8 cellular contexts compared by ENCODE assay signal in genomic region chr12:31732926-31733548, GRCh38. TPM values are rescaled to one million over a fixed set of nuclear protein-coding genes. Genes with fewer than 3 reads are reported as not detected.
DNase-seq lines count a peak whose midpoint lies in the region; ATAC-seq lines count a peak whose summit lies in the region.

No MANE protein-coding gene starts in this region.

- peak; percentile 17 for ATAC-seq in activated CD4-positive, alpha-beta T cell treated with anti-CD3 and anti-CD28 coated beads for 36 hours
- ATAC-seq in GM18867 (IDR thresholded peaks at IDR 0.05; ENCODE audit: unreplicated experiment) (no peak), GM19452 (IDR thresholded peaks at IDR 0.05; ENCODE audit: unreplicated experiment) (no peak)

- H3K9me3 ChIP-seq in SJSA1 (replicated peaks) (no peaks in the 10 kb centered on the region), mucosa of stomach (ENCODE audit: control insufficient read depth, low read length) (peaks cover 8% of the 10 kb centered on the region)

- peaks cover 8% of the 10 kb centered on the region for H3K9me3 Mint-ChIP-seq in activated CD4-positive, alpha-beta T cell treated with anti-CD3 and anti-CD28 coated beads for 36 hours (ENCODE audit: low read depth)

- H3K4me3 Mint-ChIP-seq in activated CD4-positive, alpha-beta T cell treated with anti-CD3 and anti-CD28 coated beads for 36 hours = peak overlapping the region; percentile 28

- peak overlapping the region; percentile 92 for H3K27ac ChIP-seq in SJSA1

- H3K27me3 Mint-ChIP-seq in activated CD4-positive, alpha-beta T cell treated with anti-CD3 and anti-CD28 coated beads for 36 hours = no peaks in the 10 kb centered on the region

- peak overlapping the region; percentile 16 for H3K9ac ChIP-seq in mucosa of stomach (ENCODE audit: low read length)

- peaks cover 10% of the 10 kb centered on the region for H3K36me3 Mint-ChIP-seq in activated CD4-positive, alpha-beta T cell treated with anti-CD3 and anti-CD28 coated beads for 36 hours (ENCODE audit: low read depth)

- peaks cover 51% of the 10 kb centered on the region for H3K4me1 ChIP-seq in SJSA1 (replicated peaks)
- H3K4me1 ChIP-seq in mucosa of stomach (ENCODE audit: control insufficient read depth, insufficient read depth, low read length) = peaks cover 40% of the 10 kb centered on the region

- H3K36me3 ChIP-seq in SJSA1 = no peaks in the 10 kb centered on the region
- no peaks in the 10 kb centered on the region for H3K36me3 ChIP-seq in mucosa of stomach (ENCODE audit: control insufficient read depth, insufficient read depth, low read length)

- POLR2A ChIA-PET in activated CD4-positive, alpha-beta T cell treated with anti-CD3 and anti-CD28 coated beads for 36 hours (lab: Charles Lee) = interaction anchor here (1.7 kb wide), 1 partner anchor 16 kb away, joined by 7 read pairs; no protein-coding TSS in a partner anchor

- H3K4me3 ChIP-seq in SJSA1 (no peak overlapping the region), mucosa of stomach (ENCODE audit: low read length) (no peak overlapping the region)

- peak overlapping the region; percentile 84 for H3K27ac Mint-ChIP-seq in activated CD4-positive, alpha-beta T cell treated with anti-CD3 and anti-CD28 coated beads for 36 hours

- CTCF ChIA-PET in activated CD4-positive, alpha-beta T cell treated with anti-CD3 and anti-CD28 coated beads for 36 hours (lab: Charles Lee) = interaction anchor here (1.0 to 1.3 kb wide), 2 partner anchors 28 to 64 kb away, joined by 3 to 4 read pairs; no protein-coding TSS in a partner anchor

- intact Hi-C loops in activated CD4-positive, alpha-beta T cell treated with anti-CD3 and anti-CD28 coated beads for 36 hours (cut with DNase I, micrococcal nuclease) = loop anchor here (1.0 to 5.0 kb wide), 6 partner anchors 13 to 163 kb away; no protein-coding TSS in a partner anchor

- peak; percentile 66 for DNase-seq in activated CD4-positive, alpha-beta T cell treated with anti-CD3 and anti-CD28 coated beads for 36 hours
- no peak for DNase-seq in activated CD4-positive, alpha-beta T cell treated with anti-CD3 and anti-CD28 coated beads, Interleukin-2, amount 50 U/mL, for 4 hours
- DNase-seq in SJSA1 (ENCODE audit: low read depth in 1 of 2, low spot score in 2 of 2) (peak; percentile 53 to 84), cerebellar cortex (ENCODE audit: low spot score) (peak; percentile 14), SK-N-DZ (ENCODE audit: low spot score) (no peak)

- no peaks in the 10 kb centered on the region for H3K27me3 ChIP-seq in SJSA1 (replicated peaks)
- no peaks in the 10 kb centered on the region for H3K27me3 ChIP-seq in mucosa of stomach (ENCODE audit: control insufficient read depth, insufficient read depth, low read length)

- peaks cover 59% of the 10 kb centered on the region for H3K4me1 Mint-ChIP-seq in activated CD4-positive, alpha-beta T cell treated with anti-CD3 and anti-CD28 coated beads for 36 hours

RNA-seq across cellular contexts. Expression of gene AMN1, which starts 4.2 kb away (rescaled TPM):
- total RNA-seq in activated CD4-positive, alpha-beta T cell treated with anti-CD3 and anti-CD28 coated beads for 36 hours = 1 to 10 TPM; 5.1 to 5.8 TPM
- total RNA-seq in SJSA1 (2014; rRNA removed; shearing (Covaris generic)) = 14.2 and 14.8 TPM in 2 replicates
- 27.1 and 27.5 TPM in 2 replicates for polyA plus RNA-seq in SK-N-DZ (2014; cell fraction: cytosol; rRNA removed)
- polyA plus RNA-seq in SK-N-DZ (2014; cell fraction: nucleus; rRNA removed) = 22.5 and 30.0 TPM in 2 replicates

Comparison
In these comparisons a context has a peak if more than half of its experiments do, and no peak if none do; other contexts are left out.
1. DNase-seq: peak in activated CD4-positive, alpha-beta T cell treated with anti-CD3 and anti-CD28 coated beads for 36 hours (single experiment), SJSA1 (2 of 2) and cerebellar cortex (single experiment); none in activated CD4-positive, alpha-beta T cell treated with anti-CD3 and anti-CD28 coated beads, Interleukin-2, amount 50 U/mL, for 4 hours (0 of 2) and SK-N-DZ (single experiment).